1 cellular context compared by ENCODE assay signal in the genomic region with DNA sequence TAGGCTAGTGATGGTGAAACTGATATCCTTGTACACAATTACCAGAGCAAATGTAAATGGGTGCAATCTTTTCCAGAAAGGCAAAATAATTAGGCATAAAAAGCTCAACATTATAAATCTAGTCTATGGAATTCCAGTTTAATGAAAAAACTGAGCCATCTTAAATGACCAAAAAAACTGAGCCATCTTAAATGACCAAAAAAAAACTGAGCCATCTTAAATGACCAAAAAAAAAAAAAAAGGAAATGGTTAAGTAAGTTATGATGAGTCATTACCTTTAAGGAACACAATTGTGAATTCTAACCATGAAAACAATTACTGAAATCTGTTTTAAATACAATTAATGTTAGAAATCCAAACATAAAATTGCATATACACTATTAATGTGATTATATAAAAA.
TF ChIP-seq lines count a peak whose summit lies in the region.

No MANE protein-coding gene starts in this region.

TF ChIP-seq in GM12878, 131 proteins besides CTCF, POLR2A, EP300 and RAD21 (continued from another document):
- TF ChIP-seq, protein P1, sequence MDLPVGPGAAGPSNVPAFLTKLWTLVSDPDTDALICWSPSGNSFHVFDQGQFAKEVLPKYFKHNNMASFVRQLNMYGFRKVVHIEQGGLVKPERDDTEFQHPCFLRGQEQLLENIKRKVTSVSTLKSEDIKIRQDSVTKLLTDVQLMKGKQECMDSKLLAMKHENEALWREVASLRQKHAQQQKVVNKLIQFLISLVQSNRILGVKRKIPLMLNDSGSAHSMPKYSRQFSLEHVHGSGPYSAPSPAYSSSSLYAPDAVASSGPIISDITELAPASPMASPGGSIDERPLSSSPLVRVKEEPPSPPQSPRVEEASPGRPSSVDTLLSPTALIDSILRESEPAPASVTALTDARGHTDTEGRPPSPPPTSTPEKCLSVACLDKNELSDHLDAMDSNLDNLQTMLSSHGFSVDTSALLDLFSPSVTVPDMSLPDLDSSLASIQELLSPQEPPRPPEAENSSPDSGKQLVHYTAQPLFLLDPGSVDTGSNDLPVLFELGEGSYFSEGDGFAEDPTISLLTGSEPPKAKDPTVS (IDR thresholded peaks at IDR 0.05; ENCODE audit: low read depth, low read length) = no peak
- TF ChIP-seq, protein P2, sequence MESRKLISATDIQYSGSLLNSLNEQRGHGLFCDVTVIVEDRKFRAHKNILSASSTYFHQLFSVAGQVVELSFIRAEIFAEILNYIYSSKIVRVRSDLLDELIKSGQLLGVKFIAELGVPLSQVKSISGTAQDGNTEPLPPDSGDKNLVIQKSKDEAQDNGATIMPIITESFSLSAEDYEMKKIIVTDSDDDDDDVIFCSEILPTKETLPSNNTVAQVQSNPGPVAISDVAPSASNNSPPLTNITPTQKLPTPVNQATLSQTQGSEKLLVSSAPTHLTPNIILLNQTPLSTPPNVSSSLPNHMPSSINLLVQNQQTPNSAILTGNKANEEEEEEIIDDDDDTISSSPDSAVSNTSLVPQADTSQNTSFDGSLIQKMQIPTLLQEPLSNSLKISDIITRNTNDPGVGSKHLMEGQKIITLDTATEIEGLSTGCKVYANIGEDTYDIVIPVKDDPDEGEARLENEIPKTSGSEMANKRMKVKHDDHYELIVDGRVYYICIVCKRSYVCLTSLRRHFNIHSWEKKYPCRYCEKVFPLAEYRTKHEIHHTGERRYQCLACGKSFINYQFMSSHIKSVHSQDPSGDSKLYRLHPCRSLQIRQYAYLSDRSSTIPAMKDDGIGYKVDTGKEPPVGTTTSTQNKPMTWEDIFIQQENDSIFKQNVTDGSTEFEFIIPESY (IDR thresholded peaks at IDR 0.05) = no peak
- TF ChIP-seq SMAD1 (IDR thresholded peaks at IDR 0.05; ENCODE audit: low read depth, partially characterized antibody) = no peak
- TF ChIP-seq KAT2A (conservative IDR thresholded peaks at IDR 0.05; ENCODE audit: control insufficient read depth, low read depth, low read length) = no peak
- TF ChIP-seq SIX5 (IDR thresholded peaks at IDR 0.05; ENCODE audit: low read depth, low read length, severe bottlenecking) = no peak
- no peak for TF ChIP-seq TCF7 (IDR thresholded peaks at IDR 0.05; ENCODE audit: borderline replicate concordance)
- no peak for TF ChIP-seq ZNF622 (IDR thresholded peaks at IDR 0.05)
- TF ChIP-seq, protein P3, sequence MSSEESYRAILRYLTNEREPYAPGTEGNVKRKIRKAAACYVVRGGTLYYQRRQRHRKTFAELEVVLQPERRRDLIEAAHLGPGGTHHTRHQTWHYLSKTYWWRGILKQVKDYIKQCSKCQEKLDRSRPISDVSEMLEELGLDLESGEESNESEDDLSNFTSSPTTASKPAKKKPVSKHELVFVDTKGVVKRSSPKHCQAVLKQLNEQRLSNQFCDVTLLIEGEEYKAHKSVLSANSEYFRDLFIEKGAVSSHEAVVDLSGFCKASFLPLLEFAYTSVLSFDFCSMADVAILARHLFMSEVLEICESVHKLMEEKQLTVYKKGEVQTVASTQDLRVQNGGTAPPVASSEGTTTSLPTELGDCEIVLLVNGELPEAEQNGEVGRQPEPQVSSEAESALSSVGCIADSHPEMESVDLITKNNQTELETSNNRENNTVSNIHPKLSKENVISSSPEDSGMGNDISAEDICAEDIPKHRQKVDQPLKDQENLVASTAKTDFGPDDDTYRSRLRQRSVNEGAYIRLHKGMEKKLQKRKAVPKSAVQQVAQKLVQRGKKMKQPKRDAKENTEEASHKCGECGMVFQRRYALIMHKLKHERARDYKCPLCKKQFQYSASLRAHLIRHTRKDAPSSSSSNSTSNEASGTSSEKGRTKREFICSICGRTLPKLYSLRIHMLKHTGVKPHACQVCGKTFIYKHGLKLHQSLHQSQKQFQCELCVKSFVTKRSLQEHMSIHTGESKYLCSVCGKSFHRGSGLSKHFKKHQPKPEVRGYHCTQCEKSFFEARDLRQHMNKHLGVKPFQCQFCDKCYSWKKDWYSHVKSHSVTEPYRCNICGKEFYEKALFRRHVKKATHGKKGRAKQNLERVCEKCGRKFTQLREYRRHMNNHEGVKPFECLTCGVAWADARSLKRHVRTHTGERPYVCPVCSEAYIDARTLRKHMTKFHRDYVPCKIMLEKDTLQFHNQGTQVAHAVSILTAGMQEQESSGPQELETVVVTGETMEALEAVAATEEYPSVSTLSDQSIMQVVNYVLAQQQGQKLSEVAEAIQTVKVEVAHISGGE (CRISPR knock-in tag; IDR thresholded peaks at IDR 0.05) = no peak
- no peak for TF ChIP-seq POU2F2 (IDR thresholded peaks at IDR 0.05; ENCODE audit: borderline replicate concordance, low read depth, low read length)
- TF ChIP-seq, protein P4, sequence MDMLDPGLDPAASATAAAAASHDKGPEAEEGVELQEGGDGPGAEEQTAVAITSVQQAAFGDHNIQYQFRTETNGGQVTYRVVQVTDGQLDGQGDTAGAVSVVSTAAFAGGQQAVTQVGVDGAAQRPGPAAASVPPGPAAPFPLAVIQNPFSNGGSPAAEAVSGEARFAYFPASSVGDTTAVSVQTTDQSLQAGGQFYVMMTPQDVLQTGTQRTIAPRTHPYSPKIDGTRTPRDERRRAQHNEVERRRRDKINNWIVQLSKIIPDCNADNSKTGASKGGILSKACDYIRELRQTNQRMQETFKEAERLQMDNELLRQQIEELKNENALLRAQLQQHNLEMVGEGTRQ (IDR thresholded peaks at IDR 0.05; ENCODE audit: borderline replicate concordance, low read depth, low read length) = no peak
- no peak for TF ChIP-seq CBX5 (IDR thresholded peaks at IDR 0.05; ENCODE audit: low read depth)
- TF ChIP-seq, protein P5, sequence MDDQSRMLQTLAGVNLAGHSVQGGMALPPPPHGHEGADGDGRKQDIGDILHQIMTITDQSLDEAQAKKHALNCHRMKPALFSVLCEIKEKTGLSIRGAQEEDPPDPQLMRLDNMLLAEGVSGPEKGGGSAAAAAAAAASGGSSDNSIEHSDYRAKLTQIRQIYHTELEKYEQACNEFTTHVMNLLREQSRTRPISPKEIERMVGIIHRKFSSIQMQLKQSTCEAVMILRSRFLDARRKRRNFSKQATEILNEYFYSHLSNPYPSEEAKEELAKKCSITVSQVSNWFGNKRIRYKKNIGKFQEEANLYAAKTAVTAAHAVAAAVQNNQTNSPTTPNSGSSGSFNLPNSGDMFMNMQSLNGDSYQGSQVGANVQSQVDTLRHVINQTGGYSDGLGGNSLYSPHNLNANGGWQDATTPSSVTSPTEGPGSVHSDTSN (IDR thresholded peaks at IDR 0.05; ENCODE audit: insufficient replicate concordance, low read depth, low read length) = no peak
- TF ChIP-seq NFYA (IDR thresholded peaks at IDR 0.05; ENCODE audit: borderline replicate concordance, low read depth, low read length) = no peak
- no peak for TF ChIP-seq CHD2 (IDR thresholded peaks at IDR 0.05; ENCODE audit: borderline replicate concordance, low read depth, low read length)
- TF ChIP-seq SMC3 (IDR thresholded peaks at IDR 0.05; ENCODE audit: borderline replicate concordance, low read length) = no peak
- no peak for TF ChIP-seq SUPT20H (IDR thresholded peaks at IDR 0.05; ENCODE audit: borderline replicate concordance, control insufficient read depth, low read depth, low read length)
- no peak for TF ChIP-seq STAT3 (IDR thresholded peaks at IDR 0.05; ENCODE audit: low read depth, low read length)
- TF ChIP-seq, protein P6, sequence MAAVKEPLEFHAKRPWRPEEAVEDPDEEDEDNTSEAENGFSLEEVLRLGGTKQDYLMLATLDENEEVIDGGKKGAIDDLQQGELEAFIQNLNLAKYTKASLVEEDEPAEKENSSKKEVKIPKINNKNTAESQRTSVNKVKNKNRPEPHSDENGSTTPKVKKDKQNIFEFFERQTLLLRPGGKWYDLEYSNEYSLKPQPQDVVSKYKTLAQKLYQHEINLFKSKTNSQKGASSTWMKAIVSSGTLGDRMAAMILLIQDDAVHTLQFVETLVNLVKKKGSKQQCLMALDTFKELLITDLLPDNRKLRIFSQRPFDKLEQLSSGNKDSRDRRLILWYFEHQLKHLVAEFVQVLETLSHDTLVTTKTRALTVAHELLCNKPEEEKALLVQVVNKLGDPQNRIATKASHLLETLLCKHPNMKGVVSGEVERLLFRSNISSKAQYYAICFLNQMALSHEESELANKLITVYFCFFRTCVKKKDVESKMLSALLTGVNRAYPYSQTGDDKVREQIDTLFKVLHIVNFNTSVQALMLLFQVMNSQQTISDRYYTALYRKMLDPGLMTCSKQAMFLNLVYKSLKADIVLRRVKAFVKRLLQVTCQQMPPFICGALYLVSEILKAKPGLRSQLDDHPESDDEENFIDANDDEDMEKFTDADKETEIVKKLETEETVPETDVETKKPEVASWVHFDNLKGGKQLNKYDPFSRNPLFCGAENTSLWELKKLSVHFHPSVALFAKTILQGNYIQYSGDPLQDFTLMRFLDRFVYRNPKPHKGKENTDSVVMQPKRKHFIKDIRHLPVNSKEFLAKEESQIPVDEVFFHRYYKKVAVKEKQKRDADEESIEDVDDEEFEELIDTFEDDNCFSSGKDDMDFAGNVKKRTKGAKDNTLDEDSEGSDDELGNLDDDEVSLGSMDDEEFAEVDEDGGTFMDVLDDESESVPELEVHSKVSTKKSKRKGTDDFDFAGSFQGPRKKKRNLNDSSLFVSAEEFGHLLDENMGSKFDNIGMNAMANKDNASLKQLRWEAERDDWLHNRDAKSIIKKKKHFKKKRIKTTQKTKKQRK (IDR thresholded peaks at IDR 0.05; ENCODE audit: low read depth, low read length) = no peak
